27 cellular contexts compared by ENCODE assay signal in the genomic region with DNA sequence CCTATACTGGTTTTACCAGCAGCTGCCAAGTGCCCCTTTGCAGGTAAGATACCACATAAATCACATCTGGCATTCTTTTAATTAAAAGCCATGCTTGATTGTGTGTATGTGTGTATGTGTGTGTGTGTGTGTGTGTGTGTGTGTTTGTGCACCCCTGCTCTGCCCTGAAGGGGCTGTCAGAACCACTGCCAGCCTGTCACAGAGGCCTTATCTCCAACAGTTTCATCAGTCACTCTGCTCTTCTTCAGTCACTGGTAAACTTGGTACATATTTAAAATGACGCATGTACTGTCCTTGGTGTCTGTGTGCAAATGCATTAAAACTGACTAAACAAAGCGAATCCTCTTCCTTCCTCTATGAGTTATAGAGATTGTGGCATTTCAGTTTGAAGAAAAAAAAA. TPM values are rescaled to one million over a fixed set of nuclear protein-coding genes. Genes with fewer than 3 reads are reported as not detected.
DNase-seq lines count a peak whose midpoint lies in the region; ATAC-seq and TF ChIP-seq lines count a peak whose summit lies in the region.
"Had no signal": no experiment of that assay in that cellular context is flagged by ENCODE, and none has a peak within 500 bp of the region (broad histone marks: within the 10 kb centered on the region; RNA-seq: fewer than 3 reads in every experiment).

No MANE protein-coding gene starts in this region.

- no peak for TF ChIP-seq POLR2A in spleen (IDR thresholded peaks at IDR 0.05)

- intact Hi-C loops in left cardiac atrium (cut with DNase I) (no loop called here), spleen (cut with DNase I; ENCODE audit: low total_unique reads) (no loop called here)

- H3K9me3 Mint-ChIP-seq in neural crest cell (no peaks in the 10 kb centered on the region), glutamatergic neuron (ENCODE audit: unreplicated experiment) (peaks cover 2% of the 10 kb centered on the region)
- H3K9me3 Mint-ChIP-seq: CD14-positive monocyte; CD4-positive, alpha-beta memory T cell; CD4-positive, CD25-positive, alpha-beta regulatory T cell; CD8-positive, alpha-beta memory T cell had no signal

- H3K27ac ChIP-seq in right atrium auricular region, result no peak overlapping the region
- peak overlapping the region in 5 of 8 donors; percentile 45 to 73 (median 60) for H3K27ac ChIP-seq in spleen
- H3K27ac ChIP-seq: BLaER1 had no signal

- H3K36me3 Mint-ChIP-seq in neural crest cell (ENCODE audit: low read depth), result no peaks in the 10 kb centered on the region
- no peaks in the 10 kb centered on the region for H3K36me3 Mint-ChIP-seq in glutamatergic neuron (ENCODE audit: unreplicated experiment)
- H3K36me3 Mint-ChIP-seq: CD4-positive, alpha-beta memory T cell; CD4-positive, CD25-positive, alpha-beta regulatory T cell; CD8-positive, alpha-beta memory T cell had no signal

- WGBS in spleen, 5 donors, result 63 to 82% (median 72%) methylated on average over 2 of the region's 2 CpGs

- H3K36me3 ChIP-seq in right atrium auricular region (no peaks in the 10 kb centered on the region), spleen (peaks cover 0 to 16% (median 0%) of the 10 kb centered on the region in 6 donors)
- H3K36me3 ChIP-seq: BE2C, BLaER1 had no signal

- peak overlapping the region; percentile 36 for H3K27ac Mint-ChIP-seq in neural crest cell (ENCODE audit: unreplicated experiment)
- no peak overlapping the region for H3K27ac Mint-ChIP-seq in glutamatergic neuron (ENCODE audit: unreplicated experiment)
- H3K27ac Mint-ChIP-seq: CD14-positive monocyte; CD4-positive, alpha-beta memory T cell; CD4-positive, CD25-positive, alpha-beta regulatory T cell; CD8-positive, alpha-beta memory T cell had no signal

- H3K27me3 Mint-ChIP-seq in neural crest cell (ENCODE audit: low read depth) (no peaks in the 10 kb centered on the region), glutamatergic neuron (ENCODE audit: unreplicated experiment) (peaks cover 4% of the 10 kb centered on the region)

- DNase-seq in left cardiac atrium, result no peak
- DNase-seq in right atrium auricular region (ENCODE audit: low spot score), result no peak
- DNase-seq in neural crest cell (ENCODE audit: low read depth, low spot score), result no peak
- DNase-seq in spleen, result no peak
- DNase-seq in hepatic stellate cell (ENCODE audit: low spot score), result no peak
- DNase-seq in glutamatergic neuron, result no peak
- DNase-seq: 8988T; ACHN; BE2C; C1 segment of cervical spinal cord; CD4-positive, alpha-beta memory T cell; CD4-positive, CD25-positive, alpha-beta regulatory T cell; CD8-positive, alpha-beta memory T cell; COR-L47; DMS 273 treated with DMSO at 0.1 percent for 48 hours; DMS153; DMS53; DMS79; DND-41; EL; GDM1 had no signal

- H3K4me3 Mint-ChIP-seq in neural crest cell, result no peak overlapping the region
- no peak overlapping the region for H3K4me3 Mint-ChIP-seq in glutamatergic neuron (ENCODE audit: unreplicated experiment)
- H3K4me3 Mint-ChIP-seq: CD14-positive monocyte; CD4-positive, alpha-beta memory T cell; CD4-positive, CD25-positive, alpha-beta regulatory T cell; CD8-positive, alpha-beta memory T cell had no signal

- H3K4me1 Mint-ChIP-seq in neural crest cell (peaks cover 8% of the 10 kb centered on the region), glutamatergic neuron (ENCODE audit: low read depth, unreplicated experiment) (no peaks in the 10 kb centered on the region)
- H3K4me1 Mint-ChIP-seq: CD14-positive monocyte; CD4-positive, alpha-beta memory T cell; CD4-positive, CD25-positive, alpha-beta regulatory T cell; CD8-positive, alpha-beta memory T cell had no signal

- peaks cover 0 to 5% of the 10 kb centered on the region in 2 donors for H3K4me1 ChIP-seq in right atrium auricular region
- peaks cover 0 to 10% (median 0%) of the 10 kb centered on the region in 6 donors for H3K4me1 ChIP-seq in spleen
- H3K4me1 ChIP-seq: BE2C, BLaER1 had no signal

- TF ChIP-seq CTCF in right atrium auricular region (IDR thresholded peaks at IDR 0.05) (no peak), neural crest cell (conservative IDR thresholded peaks at IDR 0.05) (no peak), spleen (IDR thresholded peaks at IDR 0.05 in 8 of 11, conservative IDR thresholded peaks at IDR 0.05 in 3 of 11) (no peak), glutamatergic neuron (IDR thresholded peaks at IDR 0.05; ENCODE audit: partially characterized antibody, unreplicated experiment) (no peak)

- H3K27me3 ChIP-seq in right atrium auricular region (no peaks in the 10 kb centered on the region), spleen (replicated peaks in 1 of 7) (no peaks in the 10 kb centered on the region)
- H3K27me3 ChIP-seq: BE2C, BLaER1 had no signal

- H3K4me3 ChIP-seq in right atrium auricular region (no peak overlapping the region), spleen (no peak overlapping the region)
- H3K4me3 ChIP-seq: BLaER1, GM12878 had no signal

- ATAC-seq in left cardiac atrium, result peak; percentile 81 to 86
- ATAC-seq: GM12878 had no signal

- no peaks in the 10 kb centered on the region for H3K9me3 ChIP-seq in right atrium auricular region
- no peaks in the 10 kb centered on the region for H3K9me3 ChIP-seq in spleen
- H3K9me3 ChIP-seq: BE2C, BLaER1 had no signal

RNA-seq across cellular contexts. Expression of a gene that starts 19.0 kb away (rescaled TPM):
- total RNA-seq in left cardiac atrium (not detected), right atrium auricular region (not detected), neural crest cell (0.35 and 0.50 TPM in 2 replicates), spleen (100 to 1,000 TPM; 127 to 378 (median 231) TPM), glutamatergic neuron (ENCODE audit: unreplicated experiment) (not detected)
- 100 to 1,000 TPM in 1 of 3 donors, 10 to 100 TPM in 2; 46.5 to 182 (median 65.0) TPM for polyA plus RNA-seq in spleen
- total RNA-seq: A673; CD4-positive, alpha-beta memory T cell; CD4-positive, CD25-positive, alpha-beta regulatory T cell; CD8-positive, alpha-beta memory T cell; Daoy had no signal
- polyA plus RNA-seq: AG04450; CD14-positive monocyte; CD4-positive, alpha-beta memory T cell; CD4-positive, CD25-positive, alpha-beta regulatory T cell; CD8-positive, alpha-beta memory T cell had no signal

Comparison
In these comparisons a context has a peak if more than half of its experiments do, and no peak if none do; other contexts are left out.
1. H3K27ac ChIP-seq: peak in spleen (5 of 8); none in right atrium auricular region (0 of 2).
2. RNA of a gene that starts 19.0 kb away (total RNA-seq): 127 to 378 TPM in spleen; 0.35 to 0.50 TPM in neural crest cell, not detected in right atrium auricular region, not detected in left cardiac atrium and not detected in glutamatergic neuron (single experiment); every median in the first group is over 10 times any median in the second.